ENCODE assay signal across 10 cellular contexts in genomic region chr3:120741320-120741719, GRCh38. TPM values are rescaled to one million over a fixed set of nuclear protein-coding genes. Genes with fewer than 3 reads are reported as not detected.
DNase-seq lines count a peak whose midpoint lies in the region; ATAC-seq and TF ChIP-seq lines count a peak whose summit lies in the region.
"Had no signal": no experiment of that assay in that cellular context is flagged by ENCODE, and none has a peak within 500 bp of the region (broad histone marks: within the 10 kb centered on the region; RNA-seq: fewer than 3 reads in every experiment).

No MANE protein-coding gene starts in this region.

- H3K27me3 ChIP-seq in ectodermal cell (ENCODE audit: control insufficient read depth, insufficient read depth, low read length, poor library complexity, severe bottlenecking), result no peaks in the 10 kb centered on the region
- no peaks in the 10 kb centered on the region for H3K27me3 ChIP-seq in neutrophil
- H3K27me3 ChIP-seq in trophoblast cell (ENCODE audit: insufficient read depth, low read length), result no peaks in the 10 kb centered on the region

- H2BK5ac ChIP-seq in trophoblast cell (ENCODE audit: low read depth, low read length, poor library complexity), result no peak overlapping the region

- H3K36me3 Mint-ChIP-seq in Calu3 (ENCODE audit: insufficient read depth, unreplicated experiment), result peaks cover 31% of the 10 kb centered on the region

- H3K4ac ChIP-seq in trophoblast cell (ENCODE audit: low read depth, low read length), result no peak overlapping the region

- no peak overlapping the region for H2AK5ac ChIP-seq in trophoblast cell (ENCODE audit: low read length)

- no peaks in the 10 kb centered on the region for H3K27me3 Mint-ChIP-seq in Calu3 (ENCODE audit: unreplicated experiment)

- H2BK12ac ChIP-seq in trophoblast cell (ENCODE audit: low read length), result no peak overlapping the region

- peaks cover 20% of the 10 kb centered on the region for H3K4me1 Mint-ChIP-seq in Calu3 (ENCODE audit: low read depth, unreplicated experiment)

- no peak overlapping the region for H3K23ac ChIP-seq in trophoblast cell (ENCODE audit: low read length)

- no peak overlapping the region for H3K4me2 ChIP-seq in trophoblast cell (ENCODE audit: low read length)

- H2BK120ac ChIP-seq in trophoblast cell (ENCODE audit: insufficient read depth, low read length, poor library complexity), result no peak overlapping the region

- intact Hi-C loops in Calu3 (cut with micrococcal nuclease; ENCODE audit: unreplicated experiment), result no loop called here

- no peak overlapping the region for H4K91ac ChIP-seq in trophoblast cell (ENCODE audit: low read depth, low read length)

- H3K79me2 ChIP-seq in trophoblast cell (ENCODE audit: control insufficient read depth, insufficient read depth, low read length, poor library complexity), result peaks cover 8% of the 10 kb centered on the region

- H3K27ac Mint-ChIP-seq in Calu3 (ENCODE audit: unreplicated experiment), result no peak overlapping the region

- H3K9ac ChIP-seq in trophoblast cell (ENCODE audit: low read length), result no peak overlapping the region

- H3K18ac ChIP-seq in trophoblast cell (ENCODE audit: low read length), result no peak overlapping the region

- H4K8ac ChIP-seq in trophoblast cell (ENCODE audit: low read depth, low read length), result no peak overlapping the region

- CTCF ChIA-PET in Calu3 (lab: Charles Lee), result no interaction called here

- H4K12ac ChIP-seq in trophoblast cell (ENCODE audit: low read depth, low read length), result no peak overlapping the region

- no peaks in the 10 kb centered on the region for H3K36me3 ChIP-seq in ectodermal cell (ENCODE audit: control insufficient read depth, insufficient read depth, low read length)
- H3K36me3 ChIP-seq in neutrophil, result no peaks in the 10 kb centered on the region
- peaks cover 7 to 9% of the 10 kb centered on the region in 2 experiments for H3K36me3 ChIP-seq in trophoblast cell (ENCODE audit: control insufficient read depth in 1 of 2, insufficient read depth in 2 of 2, low read length in 2 of 2)

- peaks cover 8% of the 10 kb centered on the region for H3K4me1 ChIP-seq in ectodermal cell (ENCODE audit: control insufficient read depth, insufficient read depth, low read length)
- peaks cover 18 to 23% of the 10 kb centered on the region in 2 experiments for H3K4me1 ChIP-seq in neutrophil (ENCODE audit: control insufficient read depth in 1 of 2, insufficient read depth in 1 of 2, low read depth in 1 of 2, low read length in 1 of 2)
- H3K4me1 ChIP-seq in trophoblast cell (ENCODE audit: control insufficient read depth in 1 of 2, insufficient read depth in 2 of 2, low read length in 2 of 2), result peaks cover 3 to 5% of the 10 kb centered on the region in 2 experiments

- H3K27ac ChIP-seq in ectodermal cell (ENCODE audit: insufficient read depth, low read depth, low read length, poor library complexity, severe bottlenecking) (no peak overlapping the region), neutrophil (no peak overlapping the region), trophoblast cell (ENCODE audit: low read depth, low read length) (no peak overlapping the region)

- no peak overlapping the region for H2AFZ ChIP-seq in trophoblast cell (ENCODE audit: insufficient read depth, low read length, poor library complexity)

- H3K79me1 ChIP-seq in trophoblast cell (ENCODE audit: low read length), result peaks cover 5% of the 10 kb centered on the region

- H3K9me3 ChIP-seq in ectodermal cell (ENCODE audit: control insufficient read depth, low read length) (no peaks in the 10 kb centered on the region), neutrophil (no peaks in the 10 kb centered on the region), trophoblast cell (ENCODE audit: insufficient read depth, low read depth, low read length) (peaks cover 6% of the 10 kb centered on the region)

- peak overlapping the region; percentile 77 for H3K4me3 Mint-ChIP-seq in Calu3 (ENCODE audit: low read depth, unreplicated experiment)

- no peak overlapping the region for H3K14ac ChIP-seq in trophoblast cell (ENCODE audit: low read length)

- H3K4me3 ChIP-seq in ectodermal cell (ENCODE audit: insufficient read depth, low read depth, low read length) (peak overlapping the region; percentile 87), neutrophil (ENCODE audit: low read depth in 1 of 2, low read length in 1 of 2) (peak overlapping the region; percentile 91 to 94), trophoblast cell (ENCODE audit: low read depth, low read length) (no peak overlapping the region)

- TF ChIP-seq CTCF in Calu3 (IDR thresholded peaks at IDR 0.05; ENCODE audit: unreplicated experiment) (no peak), neutrophil (IDR thresholded peaks at IDR 0.05) (no peak)

- WGBS in ectodermal cell, 2 experiments, result 77 to 84% methylated on average over 3 of the region's 3 CpGs
- no CpG with 5 or more reads among the region's 3 CpGs for WGBS in trophoblast cell (ENCODE audit: extremely low coverage, insufficient coverage, insufficient read length)

- H3K9me3 Mint-ChIP-seq in Calu3 (ENCODE audit: low read depth, unreplicated experiment), result peaks cover 3% of the 10 kb centered on the region

- ATAC-seq in HG02678 (IDR thresholded peaks at IDR 0.05; ENCODE audit: unreplicated experiment) (no peak), HG03565 (IDR thresholded peaks at IDR 0.05; ENCODE audit: unreplicated experiment) (no peak), HG02588 (IDR thresholded peaks at IDR 0.05; ENCODE audit: unreplicated experiment) (no peak)

- BruUV-seq in Calu3 (replicated peaks; lab: Mats Ljungman, UMichigan), result no TSS peak

- DNase-seq in Calu3 (no peak), NAMALWA (ENCODE audit: low spot score) (peak; percentile 16), trophoblast cell (no peak)
- DNase-seq: activated naive CD4-positive, alpha-beta T cell; NCI-H1092 treated with DMSO at 0.1 percent for 48 hours had no signal

RNA-seq across cellular contexts. Expression of gene RABL3, which starts 1.0 kb away (rescaled TPM):
- 14.6 and 16.9 TPM in 2 replicates for total RNA-seq in Calu3 (2022)
- polyA plus RNA-seq in ectodermal cell (2013, experiment 1 of 4), result 14.9 TPM
- 18.9 TPM for polyA plus RNA-seq in ectodermal cell (2013, experiment 2 of 4)
- polyA plus RNA-seq in ectodermal cell (2013, experiment 3 of 4), result 13.9 TPM
- 19.5 TPM for polyA plus RNA-seq in ectodermal cell (2013, experiment 4 of 4)
- polyA plus RNA-seq in trophoblast cell (2013), result 11.5 and 12.3 TPM in 2 replicates

RNA-seq across cellular contexts. Expression of gene GTF2E1, which starts 1.2 kb away (rescaled TPM):
- total RNA-seq in Calu3 (2022), result 22.9 and 26.1 TPM in 2 replicates
- polyA plus RNA-seq in ectodermal cell (2013, experiment 1 of 4), result 39.9 TPM
- 32.6 TPM for polyA plus RNA-seq in ectodermal cell (2013, experiment 2 of 4)
- polyA plus RNA-seq in ectodermal cell (2013, experiment 3 of 4), result 26.8 TPM
- 28.6 TPM for polyA plus RNA-seq in ectodermal cell (2013, experiment 4 of 4)
- polyA plus RNA-seq in trophoblast cell (2013), result 34.9 and 35.9 TPM in 2 replicates

RNA-seq across cellular contexts. Expression of gene HGD, which starts 59.3 kb away (rescaled TPM):
- 23.0 and 29.5 TPM in 2 replicates for total RNA-seq in Calu3 (2022)
- polyA plus RNA-seq in ectodermal cell (2013, experiment 1 of 4), result not detected
- 0.36 TPM for polyA plus RNA-seq in ectodermal cell (2013, experiment 2 of 4)
- polyA plus RNA-seq in ectodermal cell (2013, experiment 3 of 4), result not detected
- 0.32 TPM for polyA plus RNA-seq in ectodermal cell (2013, experiment 4 of 4)
- 0.08 and 0.26 TPM in 2 replicates for polyA plus RNA-seq in trophoblast cell (2013)
